Comparison of ENCODE assay signal across 2 cellular contexts in the genomic region with DNA sequence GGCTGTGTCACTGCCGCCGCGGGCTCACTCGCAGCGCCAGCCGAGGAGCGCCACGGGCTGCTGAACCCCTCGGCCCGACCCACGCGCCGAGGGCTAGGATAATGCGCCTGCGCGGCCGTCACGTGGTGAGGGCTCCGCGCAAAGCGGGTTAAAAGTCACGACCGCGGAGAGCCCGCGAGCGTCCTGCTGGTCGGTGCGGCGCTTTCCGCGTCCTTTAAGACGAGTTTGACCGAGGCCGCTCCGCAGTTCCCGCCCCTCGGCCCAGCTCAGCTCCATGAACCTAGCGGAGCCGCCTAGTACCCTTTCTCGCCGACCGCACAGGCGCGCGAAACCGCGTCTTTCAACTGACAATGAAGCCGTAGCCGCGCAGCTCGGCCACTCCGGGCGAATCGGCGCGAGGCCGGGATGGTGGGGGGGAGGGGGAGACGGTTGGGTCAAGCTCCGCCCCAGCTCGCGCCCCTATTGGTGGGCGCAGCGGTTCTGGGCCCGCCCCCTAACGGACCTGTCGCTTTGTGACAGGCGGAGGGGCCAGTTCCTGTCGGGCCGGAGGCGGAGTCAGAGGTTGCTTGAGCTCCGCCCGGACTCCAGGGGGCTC.
A peak's percentile ranks its signal among the peaks of the same experiment; 100 is the strongest.
TF ChIP-seq lines count a peak whose summit lies in the region.

No MANE protein-coding gene starts in this region.

TF ChIP-seq in HCT116, 20 proteins besides CTCF, POLR2A, EP300 and RAD21 (continued from another document):
- no peak for TF ChIP-seq YY1 (IDR thresholded peaks at IDR 0.05; ENCODE audit: extremely low read depth, insufficient replicate concordance, low read depth, low read length)
- TF ChIP-seq ZNF274 (IDR thresholded peaks at IDR 0.05; ENCODE audit: low read depth, low read length): no peak
- TF ChIP-seq POLR2AphosphoS5 (IDR thresholded peaks at IDR 0.05; ENCODE audit: low read depth, low read length): peak; percentile 97
- TF ChIP-seq, protein P1, sequence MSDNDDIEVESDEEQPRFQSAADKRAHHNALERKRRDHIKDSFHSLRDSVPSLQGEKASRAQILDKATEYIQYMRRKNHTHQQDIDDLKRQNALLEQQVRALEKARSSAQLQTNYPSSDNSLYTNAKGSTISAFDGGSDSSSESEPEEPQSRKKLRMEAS (IDR thresholded peaks at IDR 0.05): peak; percentile 97
- TF ChIP-seq SIN3A (IDR thresholded peaks at IDR 0.05; ENCODE audit: low read depth): peak; percentile 97
- no peak for TF ChIP-seq FOSL1 (IDR thresholded peaks at IDR 0.05; ENCODE audit: low read depth)
- TF ChIP-seq CEBPB (IDR thresholded peaks at IDR 0.05; ENCODE audit: low read depth): no peak
- TF ChIP-seq CBX3 (IDR thresholded peaks at IDR 0.05; ENCODE audit: low read depth): peak; percentile 85
- peak; percentile 54 for TF ChIP-seq TCF7L2 (IDR thresholded peaks at IDR 0.05; ENCODE audit: borderline replicate concordance, extremely low read depth, insufficient read depth, insufficient read length)
- TF ChIP-seq, protein P2, sequence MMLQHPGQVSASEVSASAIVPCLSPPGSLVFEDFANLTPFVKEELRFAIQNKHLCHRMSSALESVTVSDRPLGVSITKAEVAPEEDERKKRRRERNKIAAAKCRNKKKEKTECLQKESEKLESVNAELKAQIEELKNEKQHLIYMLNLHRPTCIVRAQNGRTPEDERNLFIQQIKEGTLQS (IDR thresholded peaks at IDR 0.05): no peak
- TF ChIP-seq ELF1 (IDR thresholded peaks at IDR 0.05; ENCODE audit: borderline replicate concordance, low read depth): no peak; the same call in 1 of the 2 replicates
- TF ChIP-seq EZH2 (IDR thresholded peaks at IDR 0.05): no peak
- TF ChIP-seq EZH2phosphoT487 (IDR thresholded peaks at IDR 0.05; ENCODE audit: borderline replicate concordance): no peak
- peak; percentile 83 for TF ChIP-seq SP1 (IDR thresholded peaks at IDR 0.05; ENCODE audit: low read depth)
- TF ChIP-seq EGR1 (IDR thresholded peaks at IDR 0.05; ENCODE audit: low read depth): 0 out of 2 replicates have a peak, but pooled peaks have one; percentile 8
- TF ChIP-seq, protein P3, sequence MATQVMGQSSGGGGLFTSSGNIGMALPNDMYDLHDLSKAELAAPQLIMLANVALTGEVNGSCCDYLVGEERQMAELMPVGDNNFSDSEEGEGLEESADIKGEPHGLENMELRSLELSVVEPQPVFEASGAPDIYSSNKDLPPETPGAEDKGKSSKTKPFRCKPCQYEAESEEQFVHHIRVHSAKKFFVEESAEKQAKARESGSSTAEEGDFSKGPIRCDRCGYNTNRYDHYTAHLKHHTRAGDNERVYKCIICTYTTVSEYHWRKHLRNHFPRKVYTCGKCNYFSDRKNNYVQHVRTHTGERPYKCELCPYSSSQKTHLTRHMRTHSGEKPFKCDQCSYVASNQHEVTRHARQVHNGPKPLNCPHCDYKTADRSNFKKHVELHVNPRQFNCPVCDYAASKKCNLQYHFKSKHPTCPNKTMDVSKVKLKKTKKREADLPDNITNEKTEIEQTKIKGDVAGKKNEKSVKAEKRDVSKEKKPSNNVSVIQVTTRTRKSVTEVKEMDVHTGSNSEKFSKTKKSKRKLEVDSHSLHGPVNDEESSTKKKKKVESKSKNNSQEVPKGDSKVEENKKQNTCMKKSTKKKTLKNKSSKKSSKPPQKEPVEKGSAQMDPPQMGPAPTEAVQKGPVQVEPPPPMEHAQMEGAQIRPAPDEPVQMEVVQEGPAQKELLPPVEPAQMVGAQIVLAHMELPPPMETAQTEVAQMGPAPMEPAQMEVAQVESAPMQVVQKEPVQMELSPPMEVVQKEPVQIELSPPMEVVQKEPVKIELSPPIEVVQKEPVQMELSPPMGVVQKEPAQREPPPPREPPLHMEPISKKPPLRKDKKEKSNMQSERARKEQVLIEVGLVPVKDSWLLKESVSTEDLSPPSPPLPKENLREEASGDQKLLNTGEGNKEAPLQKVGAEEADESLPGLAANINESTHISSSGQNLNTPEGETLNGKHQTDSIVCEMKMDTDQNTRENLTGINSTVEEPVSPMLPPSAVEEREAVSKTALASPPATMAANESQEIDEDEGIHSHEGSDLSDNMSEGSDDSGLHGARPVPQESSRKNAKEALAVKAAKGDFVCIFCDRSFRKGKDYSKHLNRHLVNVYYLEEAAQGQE (IDR thresholded peaks at IDR 0.05; ENCODE audit: low read depth): no peak

TF ChIP-seq in neural cell, 6 proteins besides CTCF, POLR2A, EP300 and RAD21:
- TF ChIP-seq, protein P3 (IDR thresholded peaks at IDR 0.05; ENCODE audit: borderline replicate concordance): peak; percentile 80
- peak; percentile 91 for TF ChIP-seq POLR2AphosphoS5 (IDR thresholded peaks at IDR 0.05)
- TF ChIP-seq SMC3 (conservative IDR thresholded peaks at IDR 0.05; ENCODE audit: poor library complexity): no peak
- TF ChIP-seq EZH2 (IDR thresholded peaks at IDR 0.05; ENCODE audit: borderline replicate concordance, insufficient read depth, low read length, poor library complexity, severe bottlenecking): no peak
- peak; percentile 87 for TF ChIP-seq MXI1 (conservative IDR thresholded peaks at IDR 0.05; ENCODE audit: poor library complexity, severe bottlenecking)
- TF ChIP-seq TAF1 (IDR thresholded peaks at IDR 0.05; ENCODE audit: low read depth): peak; percentile 90
